ENCODE assay signal across 12 cellular contexts in the genomic region with DNA sequence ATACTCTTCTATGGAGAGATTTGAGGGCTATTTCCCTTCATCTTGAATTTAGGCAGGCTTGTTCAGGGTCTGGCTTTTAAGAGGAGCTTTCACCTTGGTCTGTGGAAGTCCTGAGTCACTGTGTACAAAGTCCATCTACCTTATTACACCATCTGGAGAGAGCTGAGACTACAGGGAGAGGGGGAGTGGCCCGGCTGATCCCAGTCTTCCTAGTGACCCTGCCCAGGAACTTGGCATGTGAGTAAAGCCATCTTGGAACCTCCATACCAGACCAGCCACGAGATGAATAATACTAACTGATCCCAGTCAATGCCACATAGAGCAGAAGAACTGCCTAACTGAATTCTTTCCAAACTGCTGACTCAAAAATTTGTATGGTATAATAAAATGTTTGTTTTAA. TPM values are rescaled to one million over a fixed set of nuclear protein-coding genes. Genes with fewer than 3 reads are reported as not detected.
A peak's percentile ranks its signal among the peaks of the same experiment; 100 is the strongest.
DNase-seq lines count a peak whose midpoint lies in the region; ATAC-seq and TF ChIP-seq lines count a peak whose summit lies in the region.
"Had no signal": no experiment of that assay in that cellular context is flagged by ENCODE, and none has a peak within 500 bp of the region (broad histone marks: within the 10 kb centered on the region; RNA-seq: fewer than 3 reads in every experiment).

No MANE protein-coding gene starts in this region.

- H2AFZ ChIP-seq in mammary epithelial cell (ENCODE audit: low read depth, low read length) = peak overlapping the region; percentile 12
- no peak overlapping the region for H2AFZ ChIP-seq in OCI-LY7 (ENCODE audit: low read length)

- DNase-seq in AG04450 (ENCODE audit: low read depth, low spot score) (no peak), HuH-7.5 (ENCODE audit: low spot score) (peak; percentile 55), mammary epithelial cell (peak; percentile 49), lower lobe of right lung (no peak), OCI-M1 (lab: John Stamatoyannopoulos, UW) (no peak), UCSD-AML1 (lab: John Stamatoyannopoulos, UW; ENCODE audit: unreplicated experiment) (no peak), OCI-LY7 (ENCODE audit: low spot score) (no peak)
- DNase-seq: activated T-cell treated with anti-CD3 and anti-CD28 coated beads, Interleukin-2, amount 50 U/mL, for 1 hour; retina; T1000 had no signal

- BruUV-seq in mammary epithelial cell (replicated peaks; lab: Mats Ljungman, UMichigan) (no TSS peak), OCI-LY7 (replicated peaks; lab: Mats Ljungman, UMichigan) (no TSS peak)

- H3K36me3 ChIP-seq in mammary epithelial cell (ENCODE audit: insufficient read depth, low read length) (no peaks in the 10 kb centered on the region), lower lobe of right lung (no peaks in the 10 kb centered on the region), OCI-LY7 (ENCODE audit: insufficient read depth, low read length) (no peaks in the 10 kb centered on the region)

- H3K4me3 ChIP-seq in AG04450 (ENCODE audit: low read depth, low read length) (no peak overlapping the region), mammary epithelial cell (replicated peaks in 1 of 3; ENCODE audit: insufficient read depth in 1 of 3, low read depth in 2 of 3, low read length in 3 of 3) (no peak overlapping the region), lower lobe of right lung (no peak overlapping the region), OCI-LY7 (ENCODE audit: low read depth, low read length, poor library complexity, severe bottlenecking) (no peak overlapping the region)

- H3K79me2 ChIP-seq in mammary epithelial cell (ENCODE audit: insufficient read depth, low read length) (no peaks in the 10 kb centered on the region), OCI-LY7 (ENCODE audit: insufficient read depth, low read depth, low read length) (no peaks in the 10 kb centered on the region)

- no peaks in the 10 kb centered on the region for H3K9me2 ChIP-seq in OCI-LY7 (ENCODE audit: insufficient read depth, low read length)

- POLR2A ChIA-PET in AG04450 (lab: Yijun Ruan, JAX) (no interaction called here), OCI-LY7 (lab: Charles Lee) (interaction anchor here (1.2 to 2.2 kb wide), 2 partner anchors 10 to 19 kb away, joined by 3 to 5 read pairs; no protein-coding TSS in a partner anchor)

- H3K4me1 ChIP-seq in mammary epithelial cell (ENCODE audit: insufficient read depth, low read length) = no peaks in the 10 kb centered on the region
- H3K4me1 ChIP-seq in lower lobe of right lung = no peaks in the 10 kb centered on the region
- H3K4me1 ChIP-seq in OCI-LY7 (ENCODE audit: insufficient read depth, low read length, poor library complexity, severe bottlenecking) = no peaks in the 10 kb centered on the region

- WGBS in mammary epithelial cell (ENCODE audit: low coverage, missing lambda C conversion rate) = 89% methylated on average over 2 of the region's 2 CpGs

- H3K27ac ChIP-seq in AG04450 (ENCODE audit: low read depth, low read length) (peak overlapping the region; percentile 2), mammary epithelial cell (ENCODE audit: insufficient read depth, low read depth, low read length) (no peak overlapping the region), lower lobe of right lung (no peak overlapping the region), OCI-LY7 (ENCODE audit: low read depth, low read length, poor library complexity, severe bottlenecking) (no peak overlapping the region)
- H3K27ac ChIP-seq: HL-60 had no signal

- H4K20me1 ChIP-seq in mammary epithelial cell (ENCODE audit: insufficient read depth, low read length) (no peaks in the 10 kb centered on the region), OCI-LY7 (ENCODE audit: insufficient read depth, low read length) (no peaks in the 10 kb centered on the region)

- no peaks in the 10 kb centered on the region for H3K27me3 ChIP-seq in AG04450 (ENCODE audit: control insufficient read depth, insufficient read depth, low read length)
- no peaks in the 10 kb centered on the region for H3K27me3 ChIP-seq in mammary epithelial cell (ENCODE audit: insufficient read depth, low read length)
- no peaks in the 10 kb centered on the region for H3K27me3 ChIP-seq in lower lobe of right lung (ENCODE audit: low read depth)

- in situ Hi-C loops in mammary epithelial cell (cut with MboI; ENCODE audit: low sequenced_read_pairs in 2 of 2) = no loop called here

- H3K9me3 ChIP-seq in AG04450 (ENCODE audit: control insufficient read depth, insufficient read depth, low read length) (peaks cover 5% of the 10 kb centered on the region), mammary epithelial cell (replicated peaks; ENCODE audit: insufficient read depth, low read length) (no peaks in the 10 kb centered on the region), lower lobe of right lung (no peaks in the 10 kb centered on the region), OCI-LY7 (ENCODE audit: low read length) (no peaks in the 10 kb centered on the region)

- H3K4me2 ChIP-seq in mammary epithelial cell (ENCODE audit: insufficient read depth, low read depth, low read length) = no peak overlapping the region
- no peak overlapping the region for H3K4me2 ChIP-seq in OCI-LY7 (ENCODE audit: low read length)

- no peak for TF ChIP-seq CTCF in AG04450 (IDR thresholded peaks at IDR 0.05; ENCODE audit: low read depth, low read length)
- no peak for TF ChIP-seq CTCF in mammary epithelial cell (conservative IDR thresholded peaks at IDR 0.05 in 1 of 2, IDR thresholded peaks at IDR 0.05 in 1 of 2; ENCODE audit: extremely low read depth in 1 of 2, insufficient read depth in 1 of 2, low read depth in 1 of 2, low read length in 2 of 2)
- TF ChIP-seq CTCF in lower lobe of right lung (IDR thresholded peaks at IDR 0.05) = no peak
- no peak for TF ChIP-seq CTCF in OCI-LY7 (conservative IDR thresholded peaks at IDR 0.05; ENCODE audit: low read length)

- CTCF ChIA-PET in AG04450 (lab: Charles Lee) (interaction anchor here (2.2 kb wide), 1 partner anchor 198 kb away, joined by 7 read pairs; no protein-coding TSS in a partner anchor), mammary epithelial cell (lab: Charles Lee; ENCODE audit: low non-redundant PET) (no interaction called here), OCI-LY7 (lab: Charles Lee; ENCODE audit: unreplicated experiment) (no interaction called here)

- peak; percentile 52 to 67 for ATAC-seq in lower lobe of right lung
- no peak for ATAC-seq in GM18907 (IDR thresholded peaks at IDR 0.05; ENCODE audit: unreplicated experiment)

- dilution Hi-C loops in mammary epithelial cell (cut with HindIII; ENCODE audit: low sequenced_read_pairs) = no loop called here

- intact Hi-C loops in mammary epithelial cell (cut with micrococcal nuclease) (no loop called here), lower lobe of right lung (cut with DNase I) (no loop called here), OCI-LY7 (cut with micrococcal nuclease; ENCODE audit: unreplicated experiment) (no loop called here)

- H3K9ac ChIP-seq in mammary epithelial cell (ENCODE audit: insufficient read depth, low read length) = no peak overlapping the region

RNA-seq across cellular contexts. Expression of gene IL6ST, which starts 8.4 kb away (rescaled TPM):
- polyA plus RNA-seq in AG04450 (2011; rRNA removed) = 289 and 448 TPM in 2 replicates
- polyA minus RNA-seq in AG04450 (2011; rRNA and poly(A)+ RNA removed) = 318 and 685 TPM in 2 replicates
- total RNA-seq in mammary epithelial cell = 100 to 1,000 TPM; 103 to 108 TPM
- polyA plus RNA-seq in mammary epithelial cell = 54.0 TPM
- 172 TPM for polyA minus RNA-seq in mammary epithelial cell
- 353 TPM for total RNA-seq in lower lobe of right lung
- total RNA-seq in OCI-LY7 (2014; rRNA removed; shearing (Covaris generic)) = 4.5 and 5.6 TPM in 2 replicates
- 13.3 TPM in 2 replicates for total RNA-seq in OCI-LY7 (2022)

Comparison
In these comparisons a context has a peak if more than half of its experiments do, and no peak if none do; other contexts are left out.
1. DNase-seq: peak in HuH-7.5 (single experiment) and mammary epithelial cell (single experiment); none in AG04450 (single experiment), lower lobe of right lung (single experiment), OCI-M1 (single experiment), UCSD-AML1 (single experiment) and OCI-LY7 (single experiment).
2. RNA of gene IL6ST, which starts 8.4 kb away (total RNA-seq): 353 TPM in lower lobe of right lung (single experiment) and 103 to 108 TPM in mammary epithelial cell; 4.5 to 13.3 TPM in OCI-LY7; every median in the first group is over 4 times any median in the second.